Comparison of ENCODE assay signal across 24 cellular contexts in genomic region chr16:85655216-85656129, GRCh38.
"Had no signal": no experiment of that assay in that cellular context is flagged by ENCODE, and none has a peak within 500 bp of the region (broad histone marks: within the 10 kb centered on the region; RNA-seq: fewer than 3 reads in every experiment).

No MANE protein-coding gene starts in this region.

- H3K27ac ChIP-seq: epithelial cell of prostate, left lung, neutrophil, pancreas, right lobe of liver, upper lobe of left lung had no signal

- H3K4me3 Mint-ChIP-seq: activated naive CD8-positive, alpha-beta T cell treated with anti-CD3 and anti-CD28 coated beads for 36 hours; activated T-cell treated with anti-CD3 and anti-CD28 coated beads, Interleukin-2, amount 50 U/mL, for 4 hours; natural killer cell had no signal

- H3K9me3 ChIP-seq: left lung, neutrophil, pancreas, right lobe of liver, upper lobe of left lung had no signal

- H3K4me3 ChIP-seq: left lung, pancreas, right lobe of liver, upper lobe of left lung had no signal

- H3K27me3 ChIP-seq: left lung, neutrophil, pancreas, right lobe of liver, upper lobe of left lung had no signal

- H3K27ac Mint-ChIP-seq: activated naive CD8-positive, alpha-beta T cell treated with anti-CD3 and anti-CD28 coated beads for 36 hours; activated T-helper 2 cell treated with anti-CD3 and anti-CD28 coated beads, Interferon-gamma antibody, Interleukin-2, Interleukin-4, amounts not matched to agents 10 μg/mL and 5 μg/mL and 100 μg/mL, durations not matched to agents 14 hours and 24 hours and 36 hours had no signal

- H3K9me3 Mint-ChIP-seq: activated naive CD8-positive, alpha-beta T cell treated with anti-CD3 and anti-CD28 coated beads for 36 hours; activated T-cell treated with anti-CD3 and anti-CD28 coated beads, Interleukin-2, amount 50 U/mL, for 4 hours; activated T-helper 2 cell treated with anti-CD3 and anti-CD28 coated beads, Interferon-gamma antibody, Interleukin-2, Interleukin-4, amounts not matched to agents 10 μg/mL and 5 μg/mL and 100 μg/mL, durations not matched to agents 14 hours and 24 hours and 36 hours; natural killer cell had no signal

- DNase-seq: activated CD4-positive, alpha-beta T cell treated with anti-CD3 and anti-CD28 coated beads, Interleukin-2, amount 50 U/mL, for 4 hours; activated CD8-positive, alpha-beta memory T cell treated with anti-CD3 and anti-CD28 coated beads, Interleukin-2, amount 50 U/mL, for 48 hours; activated naive CD4-positive, alpha-beta T cell treated with Interleukin-2 at 50 U/mL for 16 hours; activated naive CD8-positive, alpha-beta T cell treated with anti-CD3 and anti-CD28 coated beads for 36 hours; activated T-cell treated with anti-CD3 and anti-CD28 coated beads, Interleukin-2, amount 50 U/mL, for 4 hours; foreskin fibroblast; midbrain; natural killer cell; small intestine; stimulated activated CD4-positive, alpha-beta T cell treated with anti-CD3 and anti-CD28 coated beads, Interleukin-15, amount 100 ng/mL, for 24 hours; stimulated activated CD8-positive, alpha-beta memory T cell treated with anti-CD3 and anti-CD28 coated beads, Interleukin-4, amount 100 ng/mL, for 48 hours; stimulated activated naive CD4-positive, alpha-beta T cell treated with Interleukin-2 at 50 U/mL for 16 hours; T-helper 1 cell; WERI-Rb-1 had no signal

- H3K4me1 Mint-ChIP-seq: activated naive CD8-positive, alpha-beta T cell treated with anti-CD3 and anti-CD28 coated beads for 36 hours had no signal

- H3K36me3 Mint-ChIP-seq: natural killer cell had no signal

- H3K27me3 Mint-ChIP-seq: activated naive CD8-positive, alpha-beta T cell treated with anti-CD3 and anti-CD28 coated beads for 36 hours had no signal

- FAIRE-seq: bronchial epithelial cell, keratinocyte, pancreas, small intestine, TTC549 had no signal
